Comparison of ENCODE assay signal across 1 cellular context in genomic region chr14:102320671-102321455, GRCh38.
TF ChIP-seq lines count a peak whose summit lies in the region.

No MANE protein-coding gene starts in this region.

TF ChIP-seq in endothelial cell of umbilical vein, 7 proteins besides CTCF, POLR2A, EP300 and RAD21:
- TF ChIP-seq GATA2 (IDR thresholded peaks at IDR 0.05; ENCODE audit: insufficient read depth, insufficient read length, low read depth, low read length) (no peak), FOS (IDR thresholded peaks at IDR 0.05; ENCODE audit: borderline replicate concordance, insufficient read depth, low read length) (no peak), EZH2 (IDR thresholded peaks at IDR 0.05; ENCODE audit: borderline replicate concordance, low read depth, low read length, severe bottlenecking) (no peak), JUN (IDR thresholded peaks at IDR 0.05; ENCODE audit: borderline replicate concordance, insufficient read depth, insufficient read length, low read depth) (no peak), POLR2AphosphoS5 (IDR thresholded peaks at IDR 0.05; ENCODE audit: insufficient read depth, low read depth, low read length) (no peak), MAX (IDR thresholded peaks at IDR 0.05; ENCODE audit: insufficient read depth, insufficient read length) (no peak), MYC (IDR thresholded peaks at IDR 0.05; ENCODE audit: low read depth, low read length) (no peak)
